In the genomic region with DNA sequence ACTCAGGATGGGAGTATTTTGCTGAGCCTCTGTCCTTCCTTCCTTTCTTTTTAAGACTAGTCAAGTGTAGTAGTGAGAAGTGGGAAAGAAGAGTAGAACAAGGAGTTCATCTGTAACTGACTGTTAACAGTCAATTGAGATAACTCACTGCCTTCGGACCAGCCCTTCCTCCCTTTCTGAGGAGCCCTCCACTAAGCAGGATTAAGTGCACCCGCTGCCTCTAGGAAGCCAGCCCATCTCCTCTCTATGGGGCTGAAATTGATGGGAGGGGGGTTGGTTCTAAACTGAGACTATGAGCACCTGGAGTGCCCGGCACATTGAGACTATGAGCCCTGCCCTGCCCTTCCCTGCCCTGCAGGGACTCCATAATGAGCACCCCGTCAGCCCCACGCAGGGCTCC, we compare ENCODE assay signal across 1 cellular context.
TF ChIP-seq lines count a peak whose summit lies in the region.

No MANE protein-coding gene starts in this region.

TF ChIP-seq in GM23338, 12 proteins besides CTCF, POLR2A, EP300 and RAD21 (continued from another document):
- no peak for TF ChIP-seq ETS1 (IDR thresholded peaks at IDR 0.05)
- TF ChIP-seq EZH2phosphoT487 (IDR thresholded peaks at IDR 0.05; ENCODE audit: unreplicated experiment): no peak
- TF ChIP-seq, protein P1, sequence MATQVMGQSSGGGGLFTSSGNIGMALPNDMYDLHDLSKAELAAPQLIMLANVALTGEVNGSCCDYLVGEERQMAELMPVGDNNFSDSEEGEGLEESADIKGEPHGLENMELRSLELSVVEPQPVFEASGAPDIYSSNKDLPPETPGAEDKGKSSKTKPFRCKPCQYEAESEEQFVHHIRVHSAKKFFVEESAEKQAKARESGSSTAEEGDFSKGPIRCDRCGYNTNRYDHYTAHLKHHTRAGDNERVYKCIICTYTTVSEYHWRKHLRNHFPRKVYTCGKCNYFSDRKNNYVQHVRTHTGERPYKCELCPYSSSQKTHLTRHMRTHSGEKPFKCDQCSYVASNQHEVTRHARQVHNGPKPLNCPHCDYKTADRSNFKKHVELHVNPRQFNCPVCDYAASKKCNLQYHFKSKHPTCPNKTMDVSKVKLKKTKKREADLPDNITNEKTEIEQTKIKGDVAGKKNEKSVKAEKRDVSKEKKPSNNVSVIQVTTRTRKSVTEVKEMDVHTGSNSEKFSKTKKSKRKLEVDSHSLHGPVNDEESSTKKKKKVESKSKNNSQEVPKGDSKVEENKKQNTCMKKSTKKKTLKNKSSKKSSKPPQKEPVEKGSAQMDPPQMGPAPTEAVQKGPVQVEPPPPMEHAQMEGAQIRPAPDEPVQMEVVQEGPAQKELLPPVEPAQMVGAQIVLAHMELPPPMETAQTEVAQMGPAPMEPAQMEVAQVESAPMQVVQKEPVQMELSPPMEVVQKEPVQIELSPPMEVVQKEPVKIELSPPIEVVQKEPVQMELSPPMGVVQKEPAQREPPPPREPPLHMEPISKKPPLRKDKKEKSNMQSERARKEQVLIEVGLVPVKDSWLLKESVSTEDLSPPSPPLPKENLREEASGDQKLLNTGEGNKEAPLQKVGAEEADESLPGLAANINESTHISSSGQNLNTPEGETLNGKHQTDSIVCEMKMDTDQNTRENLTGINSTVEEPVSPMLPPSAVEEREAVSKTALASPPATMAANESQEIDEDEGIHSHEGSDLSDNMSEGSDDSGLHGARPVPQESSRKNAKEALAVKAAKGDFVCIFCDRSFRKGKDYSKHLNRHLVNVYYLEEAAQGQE (IDR thresholded peaks at IDR 0.05; ENCODE audit: unreplicated experiment): no peak
- no peak for TF ChIP-seq NANOG (IDR thresholded peaks at IDR 0.05; ENCODE audit: borderline replicate concordance)
- TF ChIP-seq POLR2AphosphoS5 (IDR thresholded peaks at IDR 0.05; ENCODE audit: low read depth): no peak
- TF ChIP-seq ZNF114 (CRISPR knock-in tag; IDR thresholded peaks at IDR 0.05): no peak
